8 cellular contexts compared by ENCODE assay signal in the genomic region with DNA sequence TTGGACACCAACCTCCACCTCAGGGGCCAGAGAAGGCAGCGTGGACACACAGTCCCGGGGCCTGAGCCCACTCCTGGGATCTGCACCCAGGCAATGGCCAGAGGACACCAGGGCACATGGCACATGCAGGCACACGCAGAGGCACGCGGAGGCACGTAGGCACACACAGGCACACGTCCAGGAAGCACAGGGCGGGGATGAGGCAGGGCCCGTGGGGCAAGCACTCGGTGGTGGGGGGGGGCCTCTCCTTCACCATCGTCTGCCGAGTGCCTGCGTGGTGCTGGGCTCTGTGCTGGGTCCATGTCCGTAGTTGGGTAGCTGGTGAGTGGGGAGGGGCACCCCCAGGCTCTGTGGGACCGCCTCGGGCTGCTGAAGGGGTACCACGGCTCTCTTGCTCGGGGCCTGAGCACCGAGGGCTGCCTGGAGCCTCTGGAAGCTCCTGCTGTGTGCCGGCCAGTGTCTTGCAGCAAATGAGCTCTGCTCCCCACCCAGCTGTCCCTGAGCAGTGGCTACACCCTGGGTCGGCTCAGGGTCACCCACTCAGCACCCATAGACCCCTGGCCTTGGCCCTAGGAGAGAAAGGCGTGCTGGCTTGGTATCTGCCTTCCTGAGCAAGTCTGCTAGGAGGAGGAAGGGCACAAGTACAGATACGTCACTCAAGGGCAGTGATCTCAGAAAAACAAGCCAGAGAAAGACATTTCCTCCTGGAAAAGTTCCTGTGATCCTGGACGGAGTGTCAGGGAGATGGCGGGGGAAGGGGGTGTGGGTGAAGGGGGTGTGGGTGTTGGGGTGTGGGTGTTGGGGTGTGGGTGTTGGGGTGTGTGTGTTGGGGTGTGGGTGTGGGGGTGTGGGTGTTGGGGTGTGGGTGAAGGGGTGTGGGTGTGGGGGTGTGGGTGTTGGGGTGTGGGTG. TPM values are rescaled to one million over a fixed set of nuclear protein-coding genes. Genes with fewer than 3 reads are reported as not detected.
DNase-seq lines count a peak whose midpoint lies in the region; ATAC-seq and TF ChIP-seq lines count a peak whose summit lies in the region.

No MANE protein-coding gene starts in this region.

- no peak overlapping the region for H3K14ac ChIP-seq in trophoblast cell (ENCODE audit: low read length)

- H2BK120ac ChIP-seq in trophoblast cell (ENCODE audit: insufficient read depth, low read length, poor library complexity) = no peak overlapping the region

- H3K23ac ChIP-seq in trophoblast cell (ENCODE audit: low read length) = no peak overlapping the region

- H2AFZ ChIP-seq in GM23248 (no peak overlapping the region), trophoblast cell (ENCODE audit: insufficient read depth, low read length, poor library complexity) (no peak overlapping the region)

- H3K4me3 ChIP-seq in GM23248 (no peak overlapping the region), esophagus muscularis mucosa (no peak overlapping the region), trophoblast cell (ENCODE audit: low read depth, low read length) (no peak overlapping the region)

- in situ Hi-C loops in GM23248 (cut with MboI) = no loop called here

- H4K20me1 ChIP-seq in GM23248 (ENCODE audit: insufficient read depth) = no peaks in the 10 kb centered on the region

- H3K18ac ChIP-seq in trophoblast cell (ENCODE audit: low read length) = no peak overlapping the region

- no peak for ATAC-seq in HG03025 (IDR thresholded peaks at IDR 0.05; ENCODE audit: low FRiP score, unreplicated experiment)

- intact Hi-C loops in esophagus muscularis mucosa (cut with DNase I) = no loop called here

- TF ChIP-seq CTCF in VCaP (conservative IDR thresholded peaks at IDR 0.05) = no peak
- TF ChIP-seq CTCF in esophagus muscularis mucosa (IDR thresholded peaks at IDR 0.05) = no peak
- no peak for TF ChIP-seq CTCF in GM10248 (IDR thresholded peaks at IDR 0.05; ENCODE audit: control extremely low read depth, extremely low read depth, low read depth, missing control alignments)
- no peak for TF ChIP-seq CTCF in GM20000 (IDR thresholded peaks at IDR 0.05; ENCODE audit: extremely low read depth, missing control alignments)

- no peak overlapping the region for H4K91ac ChIP-seq in trophoblast cell (ENCODE audit: low read depth, low read length)

- no peak for TF ChIP-seq POLR2A in esophagus muscularis mucosa (IDR thresholded peaks at IDR 0.05; ENCODE audit: low read depth)

- peak; percentile 56 for DNase-seq in GM23248
- no peak for DNase-seq in esophagus muscularis mucosa (ENCODE audit: extremely low spot score)
- DNase-seq in trophoblast cell = peak; percentile 64 to 79
- no peak for DNase-seq in GM10248 (ENCODE audit: extremely low spot score)
- no peak for DNase-seq in GM20000 (ENCODE audit: low spot score)
- no peak for DNase-seq in GM19240 (ENCODE audit: insufficient read length, low spot score)

- no peaks in the 10 kb centered on the region for H3K9me2 ChIP-seq in GM23248 (ENCODE audit: insufficient read depth)

- WGBS in GM23248 (ENCODE audit: low coverage in 1 of 2, low lambda C conversion rate in 2 of 2, missing lambda C conversion rate in 2 of 2), 2 experiments = 18 to 31% methylated on average over 13 to 23 of the region's 25 CpGs
- WGBS in esophagus muscularis mucosa = 78% methylated on average over 9 of the region's 25 CpGs
- WGBS in trophoblast cell (ENCODE audit: extremely low coverage, insufficient coverage, insufficient read length) = no CpG with 5 or more reads among the region's 25 CpGs

- POLR2A ChIA-PET in GM10248 (lab: Yijun Ruan, JAX) = no interaction called here

- no peak overlapping the region for H2AK5ac ChIP-seq in trophoblast cell (ENCODE audit: low read length)

- H2BK5ac ChIP-seq in trophoblast cell (ENCODE audit: low read depth, low read length, poor library complexity) = no peak overlapping the region

- H3K79me1 ChIP-seq in trophoblast cell (ENCODE audit: low read length) = no peaks in the 10 kb centered on the region

- H3K4me1 ChIP-seq in GM23248 (ENCODE audit: insufficient read depth) (peaks cover 8% of the 10 kb centered on the region), esophagus muscularis mucosa (peaks cover 14 to 45% (median 33%) of the 10 kb centered on the region in 4 donors), trophoblast cell (ENCODE audit: control insufficient read depth in 1 of 2, insufficient read depth in 2 of 2, low read length in 2 of 2) (no peaks in the 10 kb centered on the region)

- no peaks in the 10 kb centered on the region for H3K9me3 ChIP-seq in GM23248 (ENCODE audit: low read depth)
- H3K9me3 ChIP-seq in esophagus muscularis mucosa = no peaks in the 10 kb centered on the region
- no peaks in the 10 kb centered on the region for H3K9me3 ChIP-seq in trophoblast cell (ENCODE audit: insufficient read depth, low read depth, low read length)

- no peaks in the 10 kb centered on the region for H3K79me2 ChIP-seq in GM23248 (ENCODE audit: insufficient read depth)
- no peaks in the 10 kb centered on the region for H3K79me2 ChIP-seq in trophoblast cell (ENCODE audit: control insufficient read depth, insufficient read depth, low read length, poor library complexity)

- no peak overlapping the region for H4K12ac ChIP-seq in trophoblast cell (ENCODE audit: low read depth, low read length)

- no peak overlapping the region for H3K27ac ChIP-seq in GM23248
- peak overlapping the region; percentile 34 for H3K27ac ChIP-seq in VCaP
- H3K27ac ChIP-seq in esophagus muscularis mucosa (replicated peaks in 1 of 4) = peak overlapping the region; percentile 26 to 55 (median 38)
- H3K27ac ChIP-seq in trophoblast cell (ENCODE audit: low read depth, low read length) = no peak overlapping the region

- no peaks in the 10 kb centered on the region for H3F3A ChIP-seq in GM23248 (ENCODE audit: insufficient read depth)

- H3K4me2 ChIP-seq in GM23248 (ENCODE audit: unreplicated experiment) = no peak overlapping the region
- H3K4me2 ChIP-seq in trophoblast cell (ENCODE audit: low read length) = no peak overlapping the region

- H4K8ac ChIP-seq in trophoblast cell (ENCODE audit: low read depth, low read length) = no peak overlapping the region

- H2BK12ac ChIP-seq in trophoblast cell (ENCODE audit: low read length) = no peak overlapping the region

- CTCF ChIA-PET in GM10248 (lab: Yijun Ruan, JAX) = no interaction called here

- H3K27me3 ChIP-seq in GM23248 (replicated peaks; ENCODE audit: insufficient read depth) = peaks cover 6% of the 10 kb centered on the region; the same call in 1 of the 2 replicates
- peaks cover 0 to 7% (median 1%) of the 10 kb centered on the region in 4 donors for H3K27me3 ChIP-seq in esophagus muscularis mucosa
- no peaks in the 10 kb centered on the region for H3K27me3 ChIP-seq in trophoblast cell (ENCODE audit: insufficient read depth, low read length)

- H3K4ac ChIP-seq in trophoblast cell (ENCODE audit: low read depth, low read length) = no peak overlapping the region

- H3K36me3 ChIP-seq in GM23248 (ENCODE audit: low read depth) = no peaks in the 10 kb centered on the region
- no peaks in the 10 kb centered on the region for H3K36me3 ChIP-seq in esophagus muscularis mucosa
- H3K36me3 ChIP-seq in trophoblast cell (ENCODE audit: control insufficient read depth in 1 of 2, insufficient read depth in 2 of 2, low read length in 2 of 2) = no peaks in the 10 kb centered on the region

- no peak overlapping the region for H3K9ac ChIP-seq in GM23248
- H3K9ac ChIP-seq in trophoblast cell (ENCODE audit: low read length) = no peak overlapping the region

- no peak for TF ChIP-seq EP300 in esophagus muscularis mucosa (IDR thresholded peaks at IDR 0.05)

RNA-seq across cellular contexts. Expression of gene RTP5, which starts 26.5 kb away (rescaled TPM):
- not detected in 2 replicates for total RNA-seq in GM23248 (2014; rRNA removed; shearing (Covaris generic))
- polyA plus RNA-seq in GM23248 (2016; fragmentation: Nextera tagmentation; extraction: Ambion mirVana) = not detected in 2 replicates
- total RNA-seq in esophagus muscularis mucosa = under 1 TPM in 1 of 4 donors, not detected in 3; 0.17 TPM
- not detected in 2 replicates for polyA plus RNA-seq in trophoblast cell (2013)

RNA-seq across cellular contexts. Expression of gene PDCD1, which starts 37.3 kb away (rescaled TPM):
- not detected in 2 replicates for total RNA-seq in GM23248 (2014; rRNA removed; shearing (Covaris generic))
- not detected in 2 replicates for polyA plus RNA-seq in GM23248 (2016; fragmentation: Nextera tagmentation; extraction: Ambion mirVana)
- total RNA-seq in esophagus muscularis mucosa = 1 to 10 TPM in 2 of 4 donors, under 1 TPM in 2; 0.11 to 2.5 (median 1.2) TPM
- not detected in 2 replicates for polyA plus RNA-seq in trophoblast cell (2013)

Comparison
In these comparisons a context has a peak if more than half of its experiments do, and no peak if none do; other contexts are left out.
1. DNase-seq: peak in GM23248 (single experiment) and trophoblast cell (2 of 2); none in esophagus muscularis mucosa (single experiment), GM10248 (single experiment), GM20000 (single experiment) and GM19240 (single experiment).
2. H3K27ac ChIP-seq: peak in VCaP (single experiment) and esophagus muscularis mucosa (4 of 4); none in GM23248 (single experiment) and trophoblast cell (single experiment).